Comparison of ENCODE assay signal across 1 cellular context in genomic region chr6:3838992-3839867, GRCh38.
TF ChIP-seq lines count a peak whose summit lies in the region.

No MANE protein-coding gene starts in this region.

TF ChIP-seq in HepG2, 621 proteins besides CTCF, POLR2A, EP300 and RAD21 (continued from another document and continues in another):
- TF ChIP-seq ZNF12 (CRISPR knock-in tag; IDR thresholded peaks at IDR 0.05) (0 out of 2 replicates have a peak, but pooled peaks have one; percentile 40), SAP130 (CRISPR knock-in tag; IDR thresholded peaks at IDR 0.05; ENCODE audit: low read depth) (peak; percentile 86), GMEB1 (CRISPR knock-in tag; IDR thresholded peaks at IDR 0.05; ENCODE audit: borderline replicate concordance) (no peak), CERS6 (CRISPR knock-in tag; IDR thresholded peaks at IDR 0.05) (no peak), ZBTB1 (CRISPR knock-in tag; IDR thresholded peaks at IDR 0.05; ENCODE audit: borderline replicate concordance) (no peak), KAT2B (IDR thresholded peaks at IDR 0.05; ENCODE audit: borderline replicate concordance, low read depth, low read length) (no peak), HMGA1 (CRISPR knock-in tag; conservative IDR thresholded peaks at IDR 0.05) (no peak), HNF1B (CRISPR knock-in tag; IDR thresholded peaks at IDR 0.05) (peak; percentile 31; the same call in 1 of the 2 replicates), HINFP (CRISPR knock-in tag; IDR thresholded peaks at IDR 0.05; ENCODE audit: low read depth) (0 out of 2 replicates have a peak, but pooled peaks have one; percentile 3), ZNF615 (CRISPR knock-in tag; IDR thresholded peaks at IDR 0.05; ENCODE audit: borderline replicate concordance) (0 out of 2 replicates have a peak, but pooled peaks have one; percentile 55), ZNF788 (CRISPR knock-in tag; IDR thresholded peaks at IDR 0.05; ENCODE audit: borderline replicate concordance) (peak; percentile 70; the same call in 1 of the 2 replicates), ATF7-NPFF (CRISPR knock-in tag; IDR thresholded peaks at IDR 0.05; ENCODE audit: low read depth) (0 out of 2 replicates have a peak, but pooled peaks have one; percentile 63), CC2D1A (CRISPR knock-in tag; IDR thresholded peaks at IDR 0.05) (no peak), RNF2 (conservative IDR thresholded peaks at IDR 0.05; ENCODE audit: low read depth) (no peak), ZNF792 (CRISPR knock-in tag; IDR thresholded peaks at IDR 0.05) (peak; percentile 86; the same call in 1 of the 2 replicates), NBN (conservative IDR thresholded peaks at IDR 0.05) (no peak), SALL1 (CRISPR knock-in tag; IDR thresholded peaks at IDR 0.05) (peak; percentile 94), KLF9 (CRISPR knock-in tag; IDR thresholded peaks at IDR 0.05; ENCODE audit: low read depth) (peak; percentile 64; the same call in 1 of the 2 replicates), NR1H2 (CRISPR knock-in tag; IDR thresholded peaks at IDR 0.05; ENCODE audit: borderline replicate concordance, low read depth) (no peak), IRF1 (CRISPR knock-in tag; IDR thresholded peaks at IDR 0.05; ENCODE audit: low read depth) (no peak), IRF9 (CRISPR knock-in tag; IDR thresholded peaks at IDR 0.05; ENCODE audit: borderline replicate concordance) (no peak), TRAFD1 (CRISPR knock-in tag; IDR thresholded peaks at IDR 0.05; ENCODE audit: borderline replicate concordance) (no peak), RCOR2 (CRISPR knock-in tag; IDR thresholded peaks at IDR 0.05) (peak; percentile 89), KLF11 (CRISPR knock-in tag; IDR thresholded peaks at IDR 0.05) (no peak), ZNF230 (CRISPR knock-in tag; IDR thresholded peaks at IDR 0.05) (peak; percentile 91), CENPT (CRISPR knock-in tag; IDR thresholded peaks at IDR 0.05; ENCODE audit: low read depth) (no peak), ZZZ3 (CRISPR knock-in tag; IDR thresholded peaks at IDR 0.05; ENCODE audit: borderline replicate concordance) (no peak), ZNF263 (CRISPR knock-in tag; IDR thresholded peaks at IDR 0.05) (peak; percentile 59), BATF2 (CRISPR knock-in tag; IDR thresholded peaks at IDR 0.05) (no peak; the same call in 1 of the 2 replicates), REL (CRISPR knock-in tag; conservative IDR thresholded peaks at IDR 0.05) (no peak), DMAP1 (CRISPR knock-in tag; IDR thresholded peaks at IDR 0.05) (peak; percentile 35; the same call in 1 of the 2 replicates), SOX6 (IDR thresholded peaks at IDR 0.05) (no peak), SOX6 (CRISPR knock-in tag; IDR thresholded peaks at IDR 0.05) (peak; percentile 71), ZNF264 (CRISPR knock-in tag; IDR thresholded peaks at IDR 0.05) (no peak), MYC (CRISPR knock-in tag; IDR thresholded peaks at IDR 0.05; ENCODE audit: borderline replicate concordance) (peak; percentile 63; the same call in 1 of the 2 replicates), CEBPG (CRISPR knock-in tag; IDR thresholded peaks at IDR 0.05) (peak; percentile 75), EEA1 (CRISPR knock-in tag; IDR thresholded peaks at IDR 0.05; ENCODE audit: borderline replicate concordance) (no peak), ZFY (CRISPR knock-in tag; IDR thresholded peaks at IDR 0.05) (no peak), EED (CRISPR knock-in tag; IDR thresholded peaks at IDR 0.05) (no peak), TAF15 (IDR thresholded peaks at IDR 0.05; ENCODE audit: low read depth, low read length, poor library complexity, severe bottlenecking) (no peak), RAD51 (IDR thresholded peaks at IDR 0.05; ENCODE audit: borderline replicate concordance) (peak; percentile 6; the same call in 1 of the 2 replicates), TCF12 (IDR thresholded peaks at IDR 0.05) (no peak), TCF12 (CRISPR knock-in tag; IDR thresholded peaks at IDR 0.05) (no peak), NFE2L2 (IDR thresholded peaks at IDR 0.05; ENCODE audit: low read length) (no peak), MLLT10 (CRISPR knock-in tag; IDR thresholded peaks at IDR 0.05) (no peak), ZKSCAN1 (IDR thresholded peaks at IDR 0.05; ENCODE audit: low read length) (no peak), FOSL1 (CRISPR knock-in tag; IDR thresholded peaks at IDR 0.05; ENCODE audit: borderline replicate concordance) (no peak), ZNF18 (CRISPR knock-in tag; IDR thresholded peaks at IDR 0.05; ENCODE audit: insufficient replicate concordance) (no peak), ZNF17 (CRISPR knock-in tag; IDR thresholded peaks at IDR 0.05) (no peak), MAZ (IDR thresholded peaks at IDR 0.05; ENCODE audit: borderline replicate concordance, low read depth, low read length) (no peak), MAZ (CRISPR knock-in tag; IDR thresholded peaks at IDR 0.05; ENCODE audit: low read depth) (0 out of 2 replicates have a peak, but pooled peaks have one; percentile 16), ZXDC (CRISPR knock-in tag; IDR thresholded peaks at IDR 0.05) (no peak), ZNF235 (CRISPR knock-in tag; IDR thresholded peaks at IDR 0.05; ENCODE audit: borderline replicate concordance) (0 out of 2 replicates have a peak, but pooled peaks have one; percentile 64), NFIB (CRISPR knock-in tag; IDR thresholded peaks at IDR 0.05; ENCODE audit: borderline replicate concordance) (no peak), PHF20 (CRISPR knock-in tag; IDR thresholded peaks at IDR 0.05) (no peak), REXO4 (CRISPR knock-in tag; IDR thresholded peaks at IDR 0.05; ENCODE audit: borderline replicate concordance) (no peak), ZNF260 (CRISPR knock-in tag; IDR thresholded peaks at IDR 0.05; ENCODE audit: borderline replicate concordance, low read depth) (no peak), SATB2 (CRISPR knock-in tag; IDR thresholded peaks at IDR 0.05) (no peak), ZNF75D (CRISPR knock-in tag; IDR thresholded peaks at IDR 0.05; ENCODE audit: borderline replicate concordance) (no peak), CHCHD3 (CRISPR knock-in tag; IDR thresholded peaks at IDR 0.05) (no peak), PCBP2 (optimal IDR thresholded peaks at IDR 0.05; ENCODE audit: low read depth, low read length, poor library complexity, severe bottlenecking) (no peak), ZNF83 (CRISPR knock-in tag; IDR thresholded peaks at IDR 0.05; ENCODE audit: borderline replicate concordance) (no peak)
